1 cellular context compared by ENCODE assay signal in the genomic region with DNA sequence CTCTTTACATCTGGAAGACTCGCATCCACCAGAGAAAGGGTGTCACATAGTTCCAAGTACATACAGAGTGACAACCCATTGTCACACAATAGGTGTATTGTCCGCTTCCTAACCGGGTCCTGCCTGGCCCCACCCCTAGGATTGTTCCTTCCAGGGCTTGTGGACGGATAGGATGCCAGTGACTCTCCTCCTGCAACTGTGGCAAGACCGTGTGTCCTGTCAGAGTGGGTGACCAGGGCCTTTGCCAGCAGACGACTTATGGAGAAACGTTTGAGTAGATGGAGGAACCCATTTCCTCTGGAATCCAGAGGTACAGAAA.
TF ChIP-seq lines count a peak whose summit lies in the region.

No MANE protein-coding gene starts in this region.

TF ChIP-seq in HepG2, 621 proteins besides CTCF, POLR2A, EP300 and RAD21 (continued from another document and continues in another):
- no peak for TF ChIP-seq JUND (CRISPR knock-in tag; IDR thresholded peaks at IDR 0.05)
- no peak for TF ChIP-seq ZNF205 (CRISPR knock-in tag; IDR thresholded peaks at IDR 0.05)
- TF ChIP-seq MAZ (IDR thresholded peaks at IDR 0.05; ENCODE audit: borderline replicate concordance, low read depth, low read length) = no peak
- TF ChIP-seq MAZ (CRISPR knock-in tag; IDR thresholded peaks at IDR 0.05; ENCODE audit: low read depth) = 0 out of 2 replicates have a peak, but pooled peaks have one; percentile 41
- TF ChIP-seq, protein P1, sequence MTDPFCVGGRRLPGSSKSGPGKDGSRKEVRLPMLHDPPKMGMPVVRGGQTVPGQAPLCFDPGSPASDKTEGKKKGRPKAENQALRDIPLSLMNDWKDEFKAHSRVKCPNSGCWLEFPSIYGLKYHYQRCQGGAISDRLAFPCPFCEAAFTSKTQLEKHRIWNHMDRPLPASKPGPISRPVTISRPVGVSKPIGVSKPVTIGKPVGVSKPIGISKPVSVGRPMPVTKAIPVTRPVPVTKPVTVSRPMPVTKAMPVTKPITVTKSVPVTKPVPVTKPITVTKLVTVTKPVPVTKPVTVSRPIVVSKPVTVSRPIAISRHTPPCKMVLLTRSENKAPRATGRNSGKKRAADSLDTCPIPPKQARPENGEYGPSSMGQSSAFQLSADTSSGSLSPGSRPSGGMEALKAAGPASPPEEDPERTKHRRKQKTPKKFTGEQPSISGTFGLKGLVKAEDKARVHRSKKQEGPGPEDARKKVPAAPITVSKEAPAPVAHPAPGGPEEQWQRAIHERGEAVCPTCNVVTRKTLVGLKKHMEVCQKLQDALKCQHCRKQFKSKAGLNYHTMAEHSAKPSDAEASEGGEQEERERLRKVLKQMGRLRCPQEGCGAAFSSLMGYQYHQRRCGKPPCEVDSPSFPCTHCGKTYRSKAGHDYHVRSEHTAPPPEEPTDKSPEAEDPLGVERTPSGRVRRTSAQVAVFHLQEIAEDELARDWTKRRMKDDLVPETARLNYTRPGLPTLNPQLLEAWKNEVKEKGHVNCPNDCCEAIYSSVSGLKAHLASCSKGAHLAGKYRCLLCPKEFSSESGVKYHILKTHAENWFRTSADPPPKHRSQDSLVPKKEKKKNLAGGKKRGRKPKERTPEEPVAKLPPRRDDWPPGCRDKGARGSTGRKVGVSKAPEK (CRISPR knock-in tag; IDR thresholded peaks at IDR 0.05; ENCODE audit: borderline replicate concordance) = no peak
- TF ChIP-seq ZNF792 (CRISPR knock-in tag; IDR thresholded peaks at IDR 0.05) = no peak
- TF ChIP-seq, protein P2, sequence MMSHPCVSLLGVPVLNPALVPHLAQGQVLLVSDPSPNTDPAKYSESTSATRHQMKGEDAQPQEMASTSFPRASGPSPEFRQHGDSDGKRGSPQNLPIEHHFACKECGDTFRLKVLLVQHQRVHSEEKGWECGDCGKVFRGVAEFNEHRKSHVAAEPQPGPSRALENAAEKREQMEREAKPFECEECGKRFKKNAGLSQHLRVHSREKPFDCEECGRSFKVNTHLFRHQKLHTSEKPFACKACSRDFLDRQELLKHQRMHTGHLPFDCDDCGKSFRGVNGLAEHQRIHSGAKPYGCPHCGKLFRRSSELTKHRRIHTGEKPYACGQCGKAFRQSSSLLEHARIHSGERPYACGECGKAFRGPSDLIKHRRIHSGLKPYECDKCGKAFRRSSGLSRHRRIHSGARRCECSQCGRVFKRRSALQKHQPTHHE (CRISPR knock-in tag; IDR thresholded peaks at IDR 0.05; ENCODE audit: borderline replicate concordance) = no peak
- no peak for TF ChIP-seq HMG20A (CRISPR knock-in tag; IDR thresholded peaks at IDR 0.05; ENCODE audit: borderline replicate concordance)
- TF ChIP-seq, protein P3, sequence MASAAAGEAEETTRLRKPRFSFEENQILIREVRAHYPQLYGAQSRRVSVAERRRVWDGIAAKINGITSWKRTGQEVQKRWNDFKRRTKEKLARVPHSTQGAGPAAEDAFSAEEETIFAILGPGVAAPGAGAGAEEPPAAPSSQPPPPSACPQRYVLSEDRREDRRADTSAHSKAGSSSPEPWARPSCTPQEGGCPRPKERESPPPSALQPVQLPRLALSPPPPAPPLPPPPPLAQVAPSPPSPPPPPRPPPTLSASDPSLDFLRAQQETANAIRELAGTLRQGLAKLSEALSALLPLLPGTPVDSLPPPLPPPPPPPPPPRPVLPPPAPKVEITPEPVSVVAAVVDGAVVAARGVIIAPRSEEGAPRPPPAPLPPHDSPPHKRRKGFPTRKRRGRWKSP (CRISPR knock-in tag; IDR thresholded peaks at IDR 0.05) = no peak
- no peak for TF ChIP-seq HNRNPL (IDR thresholded peaks at IDR 0.05; ENCODE audit: low read depth, low read length)
- no peak for TF ChIP-seq GATAD2A (CRISPR knock-in tag; IDR thresholded peaks at IDR 0.05)
- no peak for TF ChIP-seq ZFP90 (CRISPR knock-in tag; IDR thresholded peaks at IDR 0.05; ENCODE audit: borderline replicate concordance)
- TF ChIP-seq, protein P4, sequence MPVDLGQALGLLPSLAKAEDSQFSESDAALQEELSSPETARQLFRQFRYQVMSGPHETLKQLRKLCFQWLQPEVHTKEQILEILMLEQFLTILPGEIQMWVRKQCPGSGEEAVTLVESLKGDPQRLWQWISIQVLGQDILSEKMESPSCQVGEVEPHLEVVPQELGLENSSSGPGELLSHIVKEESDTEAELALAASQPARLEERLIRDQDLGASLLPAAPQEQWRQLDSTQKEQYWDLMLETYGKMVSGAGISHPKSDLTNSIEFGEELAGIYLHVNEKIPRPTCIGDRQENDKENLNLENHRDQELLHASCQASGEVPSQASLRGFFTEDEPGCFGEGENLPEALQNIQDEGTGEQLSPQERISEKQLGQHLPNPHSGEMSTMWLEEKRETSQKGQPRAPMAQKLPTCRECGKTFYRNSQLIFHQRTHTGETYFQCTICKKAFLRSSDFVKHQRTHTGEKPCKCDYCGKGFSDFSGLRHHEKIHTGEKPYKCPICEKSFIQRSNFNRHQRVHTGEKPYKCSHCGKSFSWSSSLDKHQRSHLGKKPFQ (CRISPR knock-in tag; IDR thresholded peaks at IDR 0.05; ENCODE audit: insufficient replicate concordance) = no peak
- TF ChIP-seq ZNF543 (CRISPR knock-in tag; IDR thresholded peaks at IDR 0.05) = no peak
- no peak for TF ChIP-seq ZNF510 (CRISPR knock-in tag; IDR thresholded peaks at IDR 0.05; ENCODE audit: low read depth)
- TF ChIP-seq SOX5 (CRISPR knock-in tag; IDR thresholded peaks at IDR 0.05; ENCODE audit: borderline replicate concordance) = peak; percentile 91
- TF ChIP-seq, protein P5, sequence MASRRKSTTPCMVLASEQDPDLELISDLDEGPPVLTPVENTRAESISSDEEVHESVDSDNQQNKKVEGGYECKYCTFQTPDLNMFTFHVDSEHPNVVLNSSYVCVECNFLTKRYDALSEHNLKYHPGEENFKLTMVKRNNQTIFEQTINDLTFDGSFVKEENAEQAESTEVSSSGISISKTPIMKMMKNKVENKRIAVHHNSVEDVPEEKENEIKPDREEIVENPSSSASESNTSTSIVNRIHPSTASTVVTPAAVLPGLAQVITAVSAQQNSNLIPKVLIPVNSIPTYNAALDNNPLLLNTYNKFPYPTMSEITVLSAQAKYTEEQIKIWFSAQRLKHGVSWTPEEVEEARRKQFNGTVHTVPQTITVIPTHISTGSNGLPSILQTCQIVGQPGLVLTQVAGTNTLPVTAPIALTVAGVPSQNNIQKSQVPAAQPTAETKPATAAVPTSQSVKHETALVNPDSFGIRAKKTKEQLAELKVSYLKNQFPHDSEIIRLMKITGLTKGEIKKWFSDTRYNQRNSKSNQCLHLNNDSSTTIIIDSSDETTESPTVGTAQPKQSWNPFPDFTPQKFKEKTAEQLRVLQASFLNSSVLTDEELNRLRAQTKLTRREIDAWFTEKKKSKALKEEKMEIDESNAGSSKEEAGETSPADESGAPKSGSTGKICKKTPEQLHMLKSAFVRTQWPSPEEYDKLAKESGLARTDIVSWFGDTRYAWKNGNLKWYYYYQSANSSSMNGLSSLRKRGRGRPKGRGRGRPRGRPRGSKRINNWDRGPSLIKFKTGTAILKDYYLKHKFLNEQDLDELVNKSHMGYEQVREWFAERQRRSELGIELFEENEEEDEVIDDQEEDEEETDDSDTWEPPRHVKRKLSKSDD (CRISPR knock-in tag; IDR thresholded peaks at IDR 0.05; ENCODE audit: low read depth) = no peak
- TF ChIP-seq, protein P6, sequence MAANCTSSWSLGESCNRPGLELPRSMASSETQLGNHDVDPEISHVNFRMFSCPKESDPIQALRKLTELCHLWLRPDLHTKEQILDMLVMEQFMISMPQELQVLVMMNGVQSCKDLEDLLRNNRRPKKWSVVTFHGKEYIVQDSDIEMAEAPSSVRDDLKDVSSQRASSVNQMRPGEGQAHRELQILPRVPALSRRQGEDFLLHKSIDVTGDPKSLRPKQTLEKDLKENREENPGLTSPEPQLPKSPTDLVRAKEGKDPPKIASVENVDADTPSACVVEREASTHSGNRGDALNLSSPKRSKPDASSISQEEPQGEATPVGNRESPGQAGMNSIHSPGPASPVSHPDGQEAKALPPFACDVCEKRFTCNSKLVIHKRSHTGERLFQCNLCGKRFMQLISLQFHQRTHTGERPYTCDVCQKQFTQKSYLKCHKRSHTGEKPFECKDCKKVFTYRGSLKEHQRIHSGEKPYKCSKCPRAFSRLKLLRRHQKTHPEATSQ (CRISPR knock-in tag; IDR thresholded peaks at IDR 0.05; ENCODE audit: borderline replicate concordance) = no peak
- TF ChIP-seq ZNF431 (CRISPR knock-in tag; IDR thresholded peaks at IDR 0.05; ENCODE audit: borderline replicate concordance, low read depth) = no peak
- no peak for TF ChIP-seq ZNF530 (CRISPR knock-in tag; IDR thresholded peaks at IDR 0.05; ENCODE audit: low read depth)
- TF ChIP-seq MTF2 (CRISPR knock-in tag; IDR thresholded peaks at IDR 0.05; ENCODE audit: borderline replicate concordance) = no peak
- no peak for TF ChIP-seq KMT2B (CRISPR knock-in tag; IDR thresholded peaks at IDR 0.05)
- no peak for TF ChIP-seq ZNF274 (CRISPR knock-in tag; IDR thresholded peaks at IDR 0.05)
- TF ChIP-seq, protein P7, sequence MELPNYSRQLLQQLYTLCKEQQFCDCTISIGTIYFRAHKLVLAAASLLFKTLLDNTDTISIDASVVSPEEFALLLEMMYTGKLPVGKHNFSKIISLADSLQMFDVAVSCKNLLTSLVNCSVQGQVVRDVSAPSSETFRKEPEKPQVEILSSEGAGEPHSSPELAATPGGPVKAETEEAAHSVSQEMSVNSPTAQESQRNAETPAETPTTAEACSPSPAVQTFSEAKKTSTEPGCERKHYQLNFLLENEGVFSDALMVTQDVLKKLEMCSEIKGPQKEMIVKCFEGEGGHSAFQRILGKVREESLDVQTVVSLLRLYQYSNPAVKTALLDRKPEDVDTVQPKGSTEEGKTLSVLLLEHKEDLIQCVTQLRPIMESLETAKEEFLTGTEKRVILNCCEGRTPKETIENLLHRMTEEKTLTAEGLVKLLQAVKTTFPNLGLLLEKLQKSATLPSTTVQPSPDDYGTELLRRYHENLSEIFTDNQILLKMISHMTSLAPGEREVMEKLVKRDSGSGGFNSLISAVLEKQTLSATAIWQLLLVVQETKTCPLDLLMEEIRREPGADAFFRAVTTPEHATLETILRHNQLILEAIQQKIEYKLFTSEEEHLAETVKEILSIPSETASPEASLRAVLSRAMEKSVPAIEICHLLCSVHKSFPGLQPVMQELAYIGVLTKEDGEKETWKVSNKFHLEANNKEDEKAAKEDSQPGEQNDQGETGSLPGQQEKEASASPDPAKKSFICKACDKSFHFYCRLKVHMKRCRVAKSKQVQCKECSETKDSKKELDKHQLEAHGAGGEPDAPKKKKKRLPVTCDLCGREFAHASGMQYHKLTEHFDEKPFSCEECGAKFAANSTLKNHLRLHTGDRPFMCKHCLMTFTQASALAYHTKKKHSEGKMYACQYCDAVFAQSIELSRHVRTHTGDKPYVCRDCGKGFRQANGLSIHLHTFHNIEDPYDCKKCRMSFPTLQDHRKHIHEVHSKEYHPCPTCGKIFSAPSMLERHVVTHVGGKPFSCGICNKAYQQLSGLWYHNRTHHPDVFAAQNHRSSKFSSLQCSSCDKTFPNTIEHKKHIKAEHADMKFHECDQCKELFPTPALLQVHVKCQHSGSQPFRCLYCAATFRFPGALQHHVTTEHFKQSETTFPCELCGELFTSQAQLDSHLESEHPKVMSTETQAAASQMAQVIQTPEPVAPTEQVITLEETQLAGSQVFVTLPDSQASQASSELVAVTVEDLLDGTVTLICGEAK (IDR thresholded peaks at IDR 0.05) = no peak
- TF ChIP-seq, protein P7 (CRISPR knock-in tag; IDR thresholded peaks at IDR 0.05) = 0 out of 2 replicates have a peak, but pooled peaks have one; percentile 28
- TF ChIP-seq GTF2F1 (IDR thresholded peaks at IDR 0.05; ENCODE audit: low read length) = no peak
- no peak for TF ChIP-seq ZNF317 (CRISPR knock-in tag; IDR thresholded peaks at IDR 0.05)
- TF ChIP-seq GATA4 (IDR thresholded peaks at IDR 0.05; ENCODE audit: borderline replicate concordance, low read depth) = no peak
- no peak for TF ChIP-seq ZNF484 (CRISPR knock-in tag; IDR thresholded peaks at IDR 0.05; ENCODE audit: borderline replicate concordance, low read depth)
- TF ChIP-seq ARNT2 (CRISPR knock-in tag; IDR thresholded peaks at IDR 0.05; ENCODE audit: low read depth) = no peak
- TF ChIP-seq ZNF263 (CRISPR knock-in tag; IDR thresholded peaks at IDR 0.05) = no peak
- no peak for TF ChIP-seq ZNF652 (CRISPR knock-in tag; IDR thresholded peaks at IDR 0.05; ENCODE audit: borderline replicate concordance, low read depth)
- no peak for TF ChIP-seq CC2D1A (CRISPR knock-in tag; IDR thresholded peaks at IDR 0.05)
- TF ChIP-seq POLR2AphosphoS5 (IDR thresholded peaks at IDR 0.05; ENCODE audit: low read depth, low read length) = no peak
- TF ChIP-seq ELF1 (CRISPR knock-in tag; IDR thresholded peaks at IDR 0.05) = no peak
- no peak for TF ChIP-seq KDM1A (CRISPR knock-in tag; IDR thresholded peaks at IDR 0.05)
- no peak for TF ChIP-seq ZNF460 (CRISPR knock-in tag; IDR thresholded peaks at IDR 0.05; ENCODE audit: borderline replicate concordance)
